Comparison of ENCODE assay signal across 23 cellular contexts in the genomic region with DNA sequence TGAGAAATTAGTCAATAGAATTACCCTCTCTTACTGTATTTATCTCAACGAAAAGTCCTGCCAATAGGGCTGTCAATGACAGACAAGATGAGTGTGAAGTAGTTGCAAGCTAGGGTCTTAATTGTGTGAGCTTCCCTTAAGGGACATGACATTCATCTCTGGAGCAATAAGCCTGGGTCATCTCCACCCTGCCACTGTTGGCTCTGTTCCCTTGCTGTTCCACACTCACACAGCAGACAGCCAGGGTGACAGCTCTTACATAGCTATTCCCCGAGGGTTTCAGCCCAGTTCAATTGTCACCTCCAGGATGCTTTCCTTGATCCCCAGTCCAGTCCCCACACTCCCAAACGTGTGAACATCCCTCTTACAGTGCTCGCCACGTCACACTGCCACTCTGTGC.
"Had no signal": no experiment of that assay in that cellular context is flagged by ENCODE, and none has a peak within 500 bp of the region (broad histone marks: within the 10 kb centered on the region; RNA-seq: fewer than 3 reads in every experiment).

No MANE protein-coding gene starts in this region.

- H3K27me3 ChIP-seq: ascending aorta, breast epithelium, cardiac muscle cell had no signal

- H3K9me3 ChIP-seq: ascending aorta, breast epithelium had no signal

- H3K27ac ChIP-seq: ascending aorta, breast epithelium, cardiac muscle cell, coronary artery, WERI-Rb-1 had no signal

- H3K36me3 ChIP-seq: ascending aorta, breast epithelium, cardiac muscle cell, WERI-Rb-1 had no signal

- DNase-seq: activated B cell treated with CpG ODN at 0.5 μM for 24 hours; activated CD4-positive, alpha-beta T cell treated with anti-CD3 and anti-CD28 coated beads, Interleukin-2, amount 50 U/mL, for 1 hour; activated CD4-positive, alpha-beta T cell treated with anti-CD3 and anti-CD28 coated beads, Interleukin-2, amount 50 U/mL, for 48 hours; activated CD8-positive, alpha-beta memory T cell treated with anti-CD3 and anti-CD28 coated beads for 24 hours; activated CD8-positive, alpha-beta T cell treated with anti-CD3 and anti-CD28 coated beads for 36 hours; activated effector memory CD4-positive, alpha-beta T cell treated with Interleukin-2 at 50 U/mL for 16 hours; activated gamma-delta T cell treated with Interleukin-2 at 50 U/mL for 16 hours; activated naive CD4-positive, alpha-beta T cell treated with Interleukin-2 at 50 U/mL for 16 hours; activated naive CD8-positive, alpha-beta T cell treated with anti-CD3 and anti-CD28 coated beads, Interleukin-2, amount 10 ng/mL, durations not matched to agents 7 days and 5 days; activated T-cell treated with anti-CD3 and anti-CD28 coated beads, Interleukin-2, amount 50 U/mL, for 4 hours; dorsolateral prefrontal cortex; effector memory CD4-positive, alpha-beta T cell; foreskin fibroblast; T-helper 1 cell; T-helper 17 cell; T1000 had no signal

- H3K4me1 ChIP-seq: ascending aorta, breast epithelium had no signal

- H3K4me3 ChIP-seq: ascending aorta, breast epithelium, cardiac muscle cell, coronary artery, dorsolateral prefrontal cortex had no signal

- ATAC-seq: activated CD4-positive, CD25-positive, alpha-beta regulatory T cell treated with anti-CD3 and anti-CD28 coated beads, Interleukin-2, amount 50 U/mL, for 24 hours; activated CD8-positive, alpha-beta T cell treated with anti-CD3 and anti-CD28 coated beads for 36 hours; activated T-cell treated with anti-CD3 and anti-CD28 coated beads, Interleukin-2, amount 50 U/mL, for 4 hours; activated T-helper 17 cell treated with anti-CD3 and anti-CD28 coated beads, Interleukin-2, amount 50 U/mL, for 72 hours; T-helper 17 cell had no signal
